1 cellular context compared by ENCODE assay signal in the genomic region with DNA sequence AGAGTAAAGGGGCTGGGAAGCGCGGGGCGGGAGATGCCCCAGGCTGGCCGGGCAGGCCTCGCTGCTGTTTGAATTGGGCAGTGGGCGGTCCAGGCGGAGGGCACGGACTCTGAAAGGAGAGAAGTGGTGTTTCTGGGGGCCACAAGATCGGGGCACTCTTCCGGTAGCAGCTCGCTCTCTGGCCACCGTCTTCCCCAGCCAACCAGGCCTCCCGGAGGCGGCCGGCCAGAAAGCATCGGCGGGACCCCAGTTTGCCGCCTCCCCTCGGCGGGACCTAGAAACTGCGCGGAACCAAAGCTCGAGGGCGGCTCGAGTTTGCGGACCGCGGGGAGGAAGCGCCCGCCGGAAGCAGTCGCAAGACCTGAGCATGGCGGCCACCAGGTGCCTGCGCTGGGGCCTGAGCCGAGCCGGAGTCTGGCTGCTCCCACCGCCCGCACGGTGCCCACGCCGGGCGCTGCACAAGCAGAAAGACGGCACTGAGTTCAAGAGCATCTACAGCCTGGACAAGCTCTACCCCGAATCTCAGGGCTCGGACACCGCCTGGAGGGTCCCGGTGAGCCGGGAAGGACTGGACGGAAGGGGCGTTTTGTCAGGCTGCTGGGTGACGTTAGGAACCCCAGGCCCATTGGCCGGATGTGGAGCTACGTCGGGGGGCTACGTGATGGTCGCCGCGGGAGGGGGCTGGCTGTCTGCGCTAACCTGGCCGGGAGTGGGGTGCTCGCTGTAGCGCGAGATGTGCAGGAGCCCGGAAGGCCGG.
TF ChIP-seq lines count a peak whose summit lies in the region.

Gene MRPL58 (plus strand): TSS at position 351 of the 757 bp plus-strand sequence. CDS start 17 bp downstream, at position 368.

TF ChIP-seq in K562, 482 proteins besides CTCF, POLR2A, EP300 and RAD21 (continued from another document and continues in another):
- TF ChIP-seq USF1 (CRISPR knock-in tag; IDR thresholded peaks at IDR 0.05): 0 out of 2 replicates have a peak, but pooled peaks have one; percentile 11
- TF ChIP-seq SRF (CRISPR knock-in tag; IDR thresholded peaks at IDR 0.05): peak in 1 of 2 experiments; percentile 88; a peak in 2 of 4 replicates
- peak; percentile 45 for TF ChIP-seq SAP30 (IDR thresholded peaks at IDR 0.05; ENCODE audit: borderline replicate concordance, insufficient read depth, low read depth, low read length, poor library complexity, severe bottlenecking)
- peak; percentile 98 for TF ChIP-seq RBFOX2 (IDR thresholded peaks at IDR 0.05; ENCODE audit: low read depth, low read length)
- no peak for TF ChIP-seq HLTF (IDR thresholded peaks at IDR 0.05)
- no peak for TF ChIP-seq ZNF253 (CRISPR knock-in tag; conservative IDR thresholded peaks at IDR 0.05)
- TF ChIP-seq ETV1 (tag; conservative IDR thresholded peaks at IDR 0.05; ENCODE audit: low read depth): peak; percentile 47; the same call in 1 of the 2 replicates
- no peak for TF ChIP-seq POLR2AphosphoS2 (IDR thresholded peaks at IDR 0.05; ENCODE audit: low read length)
- peak; percentile 96 for TF ChIP-seq ZC3H11A (IDR thresholded peaks at IDR 0.05; ENCODE audit: low read depth, low read length)
- TF ChIP-seq NR1H2 (CRISPR knock-in tag; IDR thresholded peaks at IDR 0.05): no peak; the same call in 1 of the 2 replicates
- TF ChIP-seq SREBF1 (IDR thresholded peaks at IDR 0.05; ENCODE audit: borderline replicate concordance, low read depth, low read length): no peak
- peak; percentile 41 for TF ChIP-seq NFIC (IDR thresholded peaks at IDR 0.05)
- TF ChIP-seq BACH1 (tag; IDR thresholded peaks at IDR 0.05): no peak
- no peak for TF ChIP-seq SRSF7 (optimal IDR thresholded peaks at IDR 0.05; ENCODE audit: low read depth, low read length)
- TF ChIP-seq CEBPG (CRISPR knock-in tag; IDR thresholded peaks at IDR 0.05): peak; percentile 44; the same call in 1 of the 2 replicates
- no peak for TF ChIP-seq CEBPG (tag; conservative IDR thresholded peaks at IDR 0.05 in 1 of 2, IDR thresholded peaks at IDR 0.05 in 1 of 2)
- TF ChIP-seq, protein P1, sequence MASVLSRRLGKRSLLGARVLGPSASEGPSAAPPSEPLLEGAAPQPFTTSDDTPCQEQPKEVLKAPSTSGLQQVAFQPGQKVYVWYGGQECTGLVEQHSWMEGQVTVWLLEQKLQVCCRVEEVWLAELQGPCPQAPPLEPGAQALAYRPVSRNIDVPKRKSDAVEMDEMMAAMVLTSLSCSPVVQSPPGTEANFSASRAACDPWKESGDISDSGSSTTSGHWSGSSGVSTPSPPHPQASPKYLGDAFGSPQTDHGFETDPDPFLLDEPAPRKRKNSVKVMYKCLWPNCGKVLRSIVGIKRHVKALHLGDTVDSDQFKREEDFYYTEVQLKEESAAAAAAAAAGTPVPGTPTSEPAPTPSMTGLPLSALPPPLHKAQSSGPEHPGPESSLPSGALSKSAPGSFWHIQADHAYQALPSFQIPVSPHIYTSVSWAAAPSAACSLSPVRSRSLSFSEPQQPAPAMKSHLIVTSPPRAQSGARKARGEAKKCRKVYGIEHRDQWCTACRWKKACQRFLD (CRISPR knock-in tag; IDR thresholded peaks at IDR 0.05): no peak; the same call in 1 of the 2 replicates
- TF ChIP-seq JUNB (CRISPR knock-in tag; conservative IDR thresholded peaks at IDR 0.05): no peak
- TF ChIP-seq CREB1 (IDR thresholded peaks at IDR 0.05): peak; percentile 33; the same call in 1 of the 2 replicates
- TF ChIP-seq CREB1 (CRISPR knock-in tag; IDR thresholded peaks at IDR 0.05): 0 out of 2 replicates have a peak, but pooled peaks have one; percentile 45
- 0 out of 2 replicates have a peak, but pooled peaks have one; percentile 55 for TF ChIP-seq ZNF583 (CRISPR knock-in tag; IDR thresholded peaks at IDR 0.05)
- TF ChIP-seq KDM5B (IDR thresholded peaks at IDR 0.05; ENCODE audit: insufficient replicate concordance, low read depth, low read length): peak; percentile 83
- no peak for TF ChIP-seq SRSF3 (IDR thresholded peaks at IDR 0.05; ENCODE audit: insufficient read depth, low read length)
- no peak for TF ChIP-seq RHOXF2B (CRISPR knock-in tag; conservative IDR thresholded peaks at IDR 0.05)
- TF ChIP-seq ZNF609 (CRISPR knock-in tag; IDR thresholded peaks at IDR 0.05; ENCODE audit: borderline replicate concordance): peak; percentile 84; the same call in 1 of the 2 replicates
- peak; percentile 87 for TF ChIP-seq ZBTB17 (CRISPR knock-in tag; IDR thresholded peaks at IDR 0.05)
- TF ChIP-seq ZNF561 (CRISPR knock-in tag; conservative IDR thresholded peaks at IDR 0.05): 0 out of 2 replicates have a peak, but pooled peaks have one; percentile 62
- TF ChIP-seq, protein P2, sequence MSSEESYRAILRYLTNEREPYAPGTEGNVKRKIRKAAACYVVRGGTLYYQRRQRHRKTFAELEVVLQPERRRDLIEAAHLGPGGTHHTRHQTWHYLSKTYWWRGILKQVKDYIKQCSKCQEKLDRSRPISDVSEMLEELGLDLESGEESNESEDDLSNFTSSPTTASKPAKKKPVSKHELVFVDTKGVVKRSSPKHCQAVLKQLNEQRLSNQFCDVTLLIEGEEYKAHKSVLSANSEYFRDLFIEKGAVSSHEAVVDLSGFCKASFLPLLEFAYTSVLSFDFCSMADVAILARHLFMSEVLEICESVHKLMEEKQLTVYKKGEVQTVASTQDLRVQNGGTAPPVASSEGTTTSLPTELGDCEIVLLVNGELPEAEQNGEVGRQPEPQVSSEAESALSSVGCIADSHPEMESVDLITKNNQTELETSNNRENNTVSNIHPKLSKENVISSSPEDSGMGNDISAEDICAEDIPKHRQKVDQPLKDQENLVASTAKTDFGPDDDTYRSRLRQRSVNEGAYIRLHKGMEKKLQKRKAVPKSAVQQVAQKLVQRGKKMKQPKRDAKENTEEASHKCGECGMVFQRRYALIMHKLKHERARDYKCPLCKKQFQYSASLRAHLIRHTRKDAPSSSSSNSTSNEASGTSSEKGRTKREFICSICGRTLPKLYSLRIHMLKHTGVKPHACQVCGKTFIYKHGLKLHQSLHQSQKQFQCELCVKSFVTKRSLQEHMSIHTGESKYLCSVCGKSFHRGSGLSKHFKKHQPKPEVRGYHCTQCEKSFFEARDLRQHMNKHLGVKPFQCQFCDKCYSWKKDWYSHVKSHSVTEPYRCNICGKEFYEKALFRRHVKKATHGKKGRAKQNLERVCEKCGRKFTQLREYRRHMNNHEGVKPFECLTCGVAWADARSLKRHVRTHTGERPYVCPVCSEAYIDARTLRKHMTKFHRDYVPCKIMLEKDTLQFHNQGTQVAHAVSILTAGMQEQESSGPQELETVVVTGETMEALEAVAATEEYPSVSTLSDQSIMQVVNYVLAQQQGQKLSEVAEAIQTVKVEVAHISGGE (CRISPR knock-in tag; IDR thresholded peaks at IDR 0.05): peak; percentile 96 to 99 (median 98)
- TF ChIP-seq ZC3H4 (CRISPR knock-in tag; IDR thresholded peaks at IDR 0.05; ENCODE audit: borderline replicate concordance): no peak
- TF ChIP-seq, protein P3, sequence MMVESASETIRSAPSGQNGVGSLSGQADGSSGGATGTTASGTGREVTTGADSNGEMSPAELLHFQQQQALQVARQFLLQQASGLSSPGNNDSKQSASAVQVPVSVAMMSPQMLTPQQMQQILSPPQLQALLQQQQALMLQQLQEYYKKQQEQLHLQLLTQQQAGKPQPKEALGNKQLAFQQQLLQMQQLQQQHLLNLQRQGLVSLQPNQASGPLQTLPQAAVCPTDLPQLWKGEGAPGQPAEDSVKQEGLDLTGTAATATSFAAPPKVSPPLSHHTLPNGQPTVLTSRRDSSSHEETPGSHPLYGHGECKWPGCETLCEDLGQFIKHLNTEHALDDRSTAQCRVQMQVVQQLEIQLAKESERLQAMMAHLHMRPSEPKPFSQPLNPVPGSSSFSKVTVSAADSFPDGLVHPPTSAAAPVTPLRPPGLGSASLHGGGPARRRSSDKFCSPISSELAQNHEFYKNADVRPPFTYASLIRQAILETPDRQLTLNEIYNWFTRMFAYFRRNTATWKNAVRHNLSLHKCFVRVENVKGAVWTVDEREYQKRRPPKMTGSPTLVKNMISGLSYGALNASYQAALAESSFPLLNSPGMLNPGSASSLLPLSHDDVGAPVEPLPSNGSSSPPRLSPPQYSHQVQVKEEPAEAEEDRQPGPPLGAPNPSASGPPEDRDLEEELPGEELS (CRISPR knock-in tag; IDR thresholded peaks at IDR 0.05; ENCODE audit: borderline replicate concordance): no peak
- TF ChIP-seq ATF6 (CRISPR knock-in tag; IDR thresholded peaks at IDR 0.05): 0 out of 2 replicates have a peak, but pooled peaks have one; percentile 91
- TF ChIP-seq ZMIZ1 (IDR thresholded peaks at IDR 0.05; ENCODE audit: low read depth in 2 of 2, low read length in 2 of 2): peak in 1 of 2 experiments; percentile 72; a peak in 1 of 4 replicates
- TF ChIP-seq RCOR1 (IDR thresholded peaks at IDR 0.05; ENCODE audit: borderline replicate concordance in 1 of 2, low read depth in 2 of 2, low read length in 2 of 2): peak; percentile 6 to 73; a peak in 1 of 4 replicates
- TF ChIP-seq MYNN (IDR thresholded peaks at IDR 0.05): 0 out of 2 replicates have a peak, but pooled peaks have one; percentile 45
- TF ChIP-seq MYNN (CRISPR knock-in tag; IDR thresholded peaks at IDR 0.05): no peak
